In the genomic region with DNA sequence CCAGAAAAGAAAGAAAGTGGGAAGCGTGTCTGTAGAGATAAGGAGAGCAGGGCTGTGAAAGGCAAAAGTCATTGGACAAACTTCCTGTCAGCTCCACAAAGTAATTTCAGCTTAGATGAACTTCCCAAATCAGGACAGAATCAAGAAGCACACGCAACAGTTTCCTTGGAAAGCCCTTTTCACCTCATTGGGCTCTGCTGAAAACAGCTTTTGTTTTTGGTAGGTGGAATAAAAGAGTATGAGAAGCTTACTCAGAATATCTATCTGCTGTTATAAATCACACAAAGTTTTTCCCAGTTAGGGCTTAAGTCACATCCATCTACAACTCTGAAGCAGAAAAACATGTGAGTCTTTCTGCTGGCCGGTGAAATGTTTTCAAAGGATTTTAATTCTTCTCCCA, we compare ENCODE assay signal across 15 cellular contexts.
DNase-seq lines count a peak whose midpoint lies in the region; ATAC-seq and FAIRE-seq lines count a peak whose summit lies in the region.
"Had no signal": no experiment of that assay in that cellular context is flagged by ENCODE, and none has a peak within 500 bp of the region (broad histone marks: within the 10 kb centered on the region; RNA-seq: fewer than 3 reads in every experiment).

No MANE protein-coding gene starts in this region.

- no peak overlapping the region for H3K4me3 Mint-ChIP-seq in stimulated activated memory B cell treated with anti-CD40 and anti-IgM and Interleukin-4, amounts not matched to agents 10 μg/mL and 1 μg/mL and 100 μg/mL, for 72 hours
- H3K4me3 Mint-ChIP-seq: stimulated activated naive CD8-positive, alpha-beta T cell treated with anti-CD3 and anti-CD28 coated beads, Interleukin-15, amount 100 ng/mL, for 72 hours had no signal

- no peak overlapping the region for H3K27ac Mint-ChIP-seq in stimulated activated memory B cell treated with anti-CD40 and anti-IgM and Interleukin-4, amounts not matched to agents 10 μg/mL and 1 μg/mL and 100 μg/mL, for 72 hours
- H3K27ac Mint-ChIP-seq: stimulated activated naive CD8-positive, alpha-beta T cell treated with anti-CD3 and anti-CD28 coated beads, Interleukin-15, amount 100 ng/mL, for 72 hours had no signal

- peaks cover 36% of the 10 kb centered on the region for H3K27me3 Mint-ChIP-seq in stimulated activated memory B cell treated with anti-CD40 and anti-IgM and Interleukin-4, amounts not matched to agents 10 μg/mL and 1 μg/mL and 100 μg/mL, for 72 hours

- no peaks in the 10 kb centered on the region for H3K36me3 Mint-ChIP-seq in stimulated activated memory B cell treated with anti-CD40 and anti-IgM and Interleukin-4, amounts not matched to agents 10 μg/mL and 1 μg/mL and 100 μg/mL, for 72 hours

- H3K9me3 Mint-ChIP-seq in stimulated activated memory B cell treated with anti-CD40 and anti-IgM and Interleukin-4, amounts not matched to agents 10 μg/mL and 1 μg/mL and 100 μg/mL, for 72 hours: no peaks in the 10 kb centered on the region

- FAIRE-seq in endometrium (lab: Jason Lieb, UNC): peak; percentile 18

- ATAC-seq in stimulated activated memory B cell treated with anti-CD40 and anti-IgM and Interleukin-4, amounts not matched to agents 10 μg/mL and 1 μg/mL and 100 μg/mL, for 72 hours: peak; percentile 10
- ATAC-seq in GM21367 (IDR thresholded peaks at IDR 0.05; ENCODE audit: unreplicated experiment): no peak
- ATAC-seq: stimulated activated naive CD8-positive, alpha-beta T cell treated with anti-CD3 and anti-CD28 coated beads, Interleukin-15, amount 100 ng/mL, for 72 hours had no signal

- DNase-seq in OCI-M1 (lab: John Stamatoyannopoulos, UW) (peak; percentile 16), kidney tubule cell (ENCODE audit: low spot score) (peak; percentile 8), NCI-H1436 treated with DMSO at 0.1 percent for 48 hours (lab: John Stamatoyannopoulos, UW) (no peak), NCI-H2196 treated with DMSO at 0.1 percent for 48 hours (lab: John Stamatoyannopoulos, UW; ENCODE audit: unreplicated experiment) (no peak), hypothalamus (lab: John Stamatoyannopoulos, UW) (no peak)
- DNase-seq: activated CD4-positive, alpha-beta T cell treated with anti-CD3 and anti-CD28 coated beads for 4 hours; activated CD8-positive, alpha-beta memory T cell treated with anti-CD3 and anti-CD28 coated beads, Interleukin-2, amount 50 U/mL, for 4 hours; activated naive CD4-positive, alpha-beta T cell treated with Interleukin-2 at 50 U/mL for 16 hours; effector memory CD4-positive, alpha-beta T cell; NCI-H1105 treated with DMSO at 0.1 percent for 48 hours; NCI-H345; stimulated activated naive CD8-positive, alpha-beta T cell treated with anti-CD3 and anti-CD28 coated beads, Interleukin-15, amount 100 ng/mL, for 72 hours had no signal

- peaks cover 6% of the 10 kb centered on the region for H3K4me1 Mint-ChIP-seq in stimulated activated memory B cell treated with anti-CD40 and anti-IgM and Interleukin-4, amounts not matched to agents 10 μg/mL and 1 μg/mL and 100 μg/mL, for 72 hours
- H3K4me1 Mint-ChIP-seq: stimulated activated naive CD8-positive, alpha-beta T cell treated with anti-CD3 and anti-CD28 coated beads, Interleukin-15, amount 100 ng/mL, for 72 hours had no signal

Comparison
In these comparisons a context has a peak if more than half of its experiments do, and no peak if none do; other contexts are left out.
1. DNase-seq: peak in OCI-M1 (single experiment) and kidney tubule cell (single experiment); none in NCI-H1436 treated with DMSO at 0.1 percent for 48 hours (single experiment), NCI-H2196 treated with DMSO at 0.1 percent for 48 hours (single experiment) and hypothalamus (0 of 51).